ENCODE assay signal across 9 cellular contexts in the genomic region with DNA sequence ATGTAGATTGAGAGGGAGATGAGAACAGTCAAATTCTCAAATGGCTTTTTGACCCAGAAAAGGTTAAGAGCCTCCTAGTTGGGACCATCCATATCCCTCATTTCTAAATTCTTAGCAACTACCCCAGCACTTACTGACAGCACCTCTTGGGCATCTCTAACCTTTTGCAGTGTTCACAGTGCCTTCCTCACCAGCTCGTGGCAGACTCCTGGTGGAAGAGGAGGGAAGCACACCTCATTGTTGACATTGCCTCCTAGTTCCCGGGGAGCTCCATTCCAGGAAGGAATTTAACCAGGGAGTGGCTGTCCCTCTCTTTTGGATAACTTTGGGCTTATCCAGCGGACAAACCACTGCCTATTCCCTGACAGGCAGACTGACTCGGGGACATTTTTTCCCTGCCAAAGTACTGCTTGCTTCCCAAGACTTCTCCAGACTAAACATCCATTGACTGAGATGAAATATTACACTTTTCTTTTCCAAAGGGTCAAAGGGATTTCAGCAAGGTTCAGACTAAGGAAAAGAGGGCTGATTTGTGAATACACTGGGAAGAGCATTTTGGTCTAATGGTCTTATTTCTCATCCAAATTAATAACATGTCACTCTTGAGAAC. TPM values are rescaled to one million over a fixed set of nuclear protein-coding genes. Genes with fewer than 3 reads are reported as not detected.
DNase-seq lines count a peak whose midpoint lies in the region; ATAC-seq, FAIRE-seq and TF ChIP-seq lines count a peak whose summit lies in the region.
"Had no signal": no experiment of that assay in that cellular context is flagged by ENCODE, and none has a peak within 500 bp of the region (broad histone marks: within the 10 kb centered on the region; RNA-seq: fewer than 3 reads in every experiment).

No MANE protein-coding gene starts in this region.

- no TSS peak for BruUV-seq in K562 (replicated peaks; lab: Mats Ljungman, UMichigan)

- no peaks in the 10 kb centered on the region for H3K9me3 Mint-ChIP-seq in T-helper 2 cell treated with Interferon-gamma antibody and Interleukin-4, amounts not matched to agents 5 μg/mL and 100 μg/mL, for 36 hours
- H3K9me3 Mint-ChIP-seq in immature natural killer cell = no peaks in the 10 kb centered on the region

- CTCF ChIA-PET in K562 (lab: Yijun Ruan, JAX; ENCODE audit: low intra/inter-chr PET ratio) = interaction anchor here (1.0 to 5.4 kb wide), 6 partner anchors 82 to 261 kb away, joined by 3 to 58 read pairs (median 5); no protein-coding TSS in a partner anchor

- no peaks in the 10 kb centered on the region; a peak in 1 of 5 replicates for H3K4me1 ChIP-seq in K562 (replicated peaks in 1 of 2; ENCODE audit: control insufficient read depth in 2 of 2, insufficient read depth in 2 of 2, low read length in 2 of 2)

- in situ Hi-C loops in K562 (cut with MboI) = loop anchor here (10.0 kb wide), 2 partner anchors 192 to 258 kb away; no protein-coding TSS in a partner anchor

- H2AFZ ChIP-seq in K562 (ENCODE audit: low read depth, low read length) = peak overlapping the region; percentile 70

- no peaks in the 10 kb centered on the region for H3K27me3 ChIP-seq in K562 (ENCODE audit: control insufficient read depth in 2 of 2, insufficient read depth in 2 of 2, low read length in 2 of 2)

- no peak overlapping the region for H3K27ac Mint-ChIP-seq in T-helper 2 cell treated with Interferon-gamma antibody and Interleukin-4, amounts not matched to agents 5 μg/mL and 100 μg/mL, for 36 hours
- H3K27ac Mint-ChIP-seq in immature natural killer cell = no peak overlapping the region

- POLR2A ChIA-PET in K562 (lab: Yijun Ruan, JAX) = interaction anchor here (0.7 to 1.0 kb wide), 2 partner anchors 92 to 168 kb away, joined by 3 read pairs; no protein-coding TSS in a partner anchor

- H3K27ac ChIP-seq in K562 (ENCODE audit: extremely low read depth, low read depth, low read length) = no peak overlapping the region
- H3K27ac ChIP-seq: skin epidermis had no signal

- peak; percentile 59 to 63 for DNase-seq in AML-193 (lab: John Stamatoyannopoulos, UW)
- DNase-seq in GM19240 (ENCODE audit: insufficient read length, low spot score) = peak; percentile 38
- DNase-seq in NCI-H1105 treated with DMSO at 0.1 percent for 48 hours (lab: John Stamatoyannopoulos, UW) = peak; percentile 53
- DNase-seq in T-helper 2 cell treated with Interferon-gamma antibody and Interleukin-4, amounts not matched to agents 5 μg/mL and 100 μg/mL, for 36 hours (ENCODE audit: low spot score) = peak; percentile 21
- peak; percentile 47 to 68 (median 58) for DNase-seq in K562 (ENCODE audit: extremely low read depth in 1 of 4, low spot score in 3 of 4)
- DNase-seq in immature natural killer cell = peak; percentile 14 to 36 (median 32)
- peak; percentile 57 to 58 for DNase-seq in stimulated activated CD4-positive, alpha-beta T cell treated with anti-CD3 and anti-CD28 coated beads, Interleukin-2, amount 100 ng/mL, for 24 hours

- H3K4me3 Mint-ChIP-seq in T-helper 2 cell treated with Interferon-gamma antibody and Interleukin-4, amounts not matched to agents 5 μg/mL and 100 μg/mL, for 36 hours = no peak overlapping the region
- no peak overlapping the region for H3K4me3 Mint-ChIP-seq in immature natural killer cell

- intact Hi-C loops in K562 (cut with micrococcal nuclease) = loop anchor here (1.0 to 10.0 kb wide), 3 partner anchors 83 to 268 kb away; no protein-coding TSS in a partner anchor

- no peaks in the 10 kb centered on the region for H3K36me3 ChIP-seq in K562 (ENCODE audit: control insufficient read depth, insufficient read depth, low read length)

- peak; percentile 89 for FAIRE-seq in K562 (lab: Jason Lieb, UNC)

- peak; percentile 85 to 86 (median 86) for TF ChIP-seq CTCF in K562 (IDR thresholded peaks at IDR 0.05 in 2 of 3, conservative IDR thresholded peaks at IDR 0.05 in 1 of 3; ENCODE audit: insufficient read depth in 2 of 3, low read depth in 1 of 3, low read length in 3 of 3)

- TF ChIP-seq EP300 in K562 (IDR thresholded peaks at IDR 0.05; ENCODE audit: low read length) = no peak

- ATAC-seq in K562 = peak; percentile 87
- ATAC-seq in HG02759 (IDR thresholded peaks at IDR 0.05; ENCODE audit: unreplicated experiment) = no peak

- peaks cover 4% of the 10 kb centered on the region for H3K4me1 Mint-ChIP-seq in T-helper 2 cell treated with Interferon-gamma antibody and Interleukin-4, amounts not matched to agents 5 μg/mL and 100 μg/mL, for 36 hours (ENCODE audit: low read depth)
- no peaks in the 10 kb centered on the region for H3K4me1 Mint-ChIP-seq in immature natural killer cell

- no peaks in the 10 kb centered on the region for H3K27me3 Mint-ChIP-seq in T-helper 2 cell treated with Interferon-gamma antibody and Interleukin-4, amounts not matched to agents 5 μg/mL and 100 μg/mL, for 36 hours (ENCODE audit: low read depth)
- H3K27me3 Mint-ChIP-seq in immature natural killer cell (ENCODE audit: low read depth in 3 of 3) = peaks cover 0 to 7% (median 5%) of the 10 kb centered on the region in 3 donors

- no peak overlapping the region for H3K4me2 ChIP-seq in K562 (ENCODE audit: insufficient read depth, low read length)

- H3K79me2 ChIP-seq in K562 (ENCODE audit: control insufficient read depth, insufficient read depth, low read length) = no peaks in the 10 kb centered on the region

- peak; percentile 80 to 94 for TF ChIP-seq RAD21 in K562 (CRISPR knock-in tag; conservative IDR thresholded peaks at IDR 0.05 in 1 of 2, IDR thresholded peaks at IDR 0.05 in 1 of 2)

- WGBS in K562 (ENCODE audit: insufficient coverage, low coverage, missing lambda C conversion rate) = 0% methylated on average over 4 of the region's 4 CpGs

- no peaks in the 10 kb centered on the region for H3K9me3 ChIP-seq in K562 (replicated peaks; ENCODE audit: control insufficient read depth, insufficient read depth, low read depth, low read length)

- TF ChIP-seq POLR2A in K562 (conservative IDR thresholded peaks at IDR 0.05) = no peak

- H3K4me3 ChIP-seq in K562 = no peak overlapping the region
- H3K4me3 ChIP-seq: skin epidermis had no signal

- no peaks in the 10 kb centered on the region for H3K36me3 Mint-ChIP-seq in T-helper 2 cell treated with Interferon-gamma antibody and Interleukin-4, amounts not matched to agents 5 μg/mL and 100 μg/mL, for 36 hours (ENCODE audit: low read depth)
- no peaks in the 10 kb centered on the region for H3K36me3 Mint-ChIP-seq in immature natural killer cell

- H4K20me1 ChIP-seq in K562 (replicated peaks; ENCODE audit: control insufficient read depth, insufficient read depth, low read length) = no peaks in the 10 kb centered on the region

- H3K9ac ChIP-seq in K562 (ENCODE audit: insufficient read depth in 1 of 2, low read depth in 2 of 2, low read length in 2 of 2) = no peak overlapping the region

- H3K9me1 ChIP-seq in K562 (ENCODE audit: control insufficient read depth, insufficient read depth, low read length) = no peaks in the 10 kb centered on the region

TF ChIP-seq in K562, 482 proteins besides CTCF, POLR2A, EP300 and RAD21 (continues in another document):
- TF ChIP-seq FOXK1 (CRISPR knock-in tag; IDR thresholded peaks at IDR 0.05; ENCODE audit: borderline replicate concordance) = no peak
- TF ChIP-seq, protein P1, sequence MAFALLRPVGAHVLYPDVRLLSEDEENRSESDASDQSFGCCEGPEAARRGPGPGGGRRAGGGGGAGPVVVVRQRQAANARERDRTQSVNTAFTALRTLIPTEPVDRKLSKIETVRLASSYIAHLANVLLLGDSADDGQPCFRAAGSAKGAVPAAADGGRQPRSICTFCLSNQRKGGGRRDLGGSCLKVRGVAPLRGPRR (CRISPR knock-in tag; IDR thresholded peaks at IDR 0.05) = no peak
- TF ChIP-seq ZNF24 (IDR thresholded peaks at IDR 0.05) = no peak
- TF ChIP-seq ZNF239 (CRISPR knock-in tag; IDR thresholded peaks at IDR 0.05) = no peak
- no peak for TF ChIP-seq NFE2 (IDR thresholded peaks at IDR 0.05; ENCODE audit: low read depth)

RNA-seq across cellular contexts. Expression of gene OR6J1, which starts 9.0 kb away (rescaled TPM):
- total RNA-seq in K562 (2011; cell fraction: chromatin; rRNA removed; ENCODE audit: low replicate concordance) = 0.14 and 0.33 TPM in 2 replicates
- under 0.01 and 0.26 TPM in 2 replicates for total RNA-seq in K562 (2011; cell fraction: nucleolus; rRNA removed)
- total RNA-seq in K562 (2011; cell fraction: nucleoplasm; rRNA removed) = 0.66 and 0.69 TPM in 2 replicates
- total RNA-seq in K562 (2014; rRNA removed) (not detected in 2 replicates), K562 (2014; rRNA removed; fragmentation: Illumina TruSeq; extraction: Trizol) (0.03 TPM in 1 of 2 replicates, not detected in the other), K562 (2015; rRNA removed; fragmentation: Illumina TruSeq; extraction: Trizol) (not detected in 2 replicates), K562 (2021) (not detected in 2 replicates)
- polyA plus RNA-seq in K562 (2011; rRNA removed) (not detected in 2 replicates), K562 (2014; fragmentation: Illumina TruSeq; extraction: Trizol) (not detected in 2 replicates), K562 (2014; fragmentation: Nextera tagmentation; extraction: Ambion mirVana) (not detected), K562 (2014; rRNA removed) (0.08 TPM in 1 of 2 replicates, not detected in the other), immature natural killer cell (not detected)
- not detected in 2 replicates for polyA plus RNA-seq in K562 (2011; cell fraction: cytosol; rRNA removed)
- polyA plus RNA-seq in K562 (2011; cell fraction: nucleus; rRNA removed) = not detected in 2 replicates
- polyA plus RNA-seq in K562 (2012) = 0.03 TPM in 1 of 2 replicates, not detected in the other
- not detected in 2 replicates for polyA minus RNA-seq in K562 (2011; rRNA and poly(A)+ RNA removed)
- not detected in 2 replicates for polyA minus RNA-seq in K562 (2011; cell fraction: cytosol; rRNA and poly(A)+ RNA removed)
- not detected in 2 replicates for polyA minus RNA-seq in K562 (2011; cell fraction: nucleus; rRNA and poly(A)+ RNA removed)

RNA-seq across cellular contexts. Expression of gene ABHD4, which starts 55.0 kb away (rescaled TPM):
- total RNA-seq in K562 (2011; cell fraction: chromatin; rRNA removed; ENCODE audit: low replicate concordance) = 13.4 and 20.8 TPM in 2 replicates
- 16.6 and 18.5 TPM in 2 replicates for total RNA-seq in K562 (2011; cell fraction: nucleolus; rRNA removed)
- total RNA-seq in K562 (2011; cell fraction: nucleoplasm; rRNA removed) = 18.2 and 20.5 TPM in 2 replicates
- 4.2 and 4.4 TPM in 2 replicates for total RNA-seq in K562 (2014; rRNA removed)
- total RNA-seq in K562 (2014; rRNA removed; fragmentation: Illumina TruSeq; extraction: Trizol) = 3.9 and 4.3 TPM in 2 replicates
- 3.3 and 3.6 TPM in 2 replicates for total RNA-seq in K562 (2015; rRNA removed; fragmentation: Illumina TruSeq; extraction: Trizol)
- total RNA-seq in K562 (2021) = 8.5 and 9.5 TPM in 2 replicates
- polyA plus RNA-seq in K562 (2011; rRNA removed) = 12.0 TPM in 2 replicates
- 11.7 and 15.8 TPM in 2 replicates for polyA plus RNA-seq in K562 (2011; cell fraction: cytosol; rRNA removed)
- polyA plus RNA-seq in K562 (2011; cell fraction: nucleus; rRNA removed) = 11.2 and 13.5 TPM in 2 replicates
- 8.1 and 19.7 TPM in 2 replicates for polyA plus RNA-seq in K562 (2012)
- 9.8 and 10.0 TPM in 2 replicates for polyA plus RNA-seq in K562 (2014; fragmentation: Illumina TruSeq; extraction: Trizol)
- polyA plus RNA-seq in K562 (2014; fragmentation: Nextera tagmentation; extraction: Ambion mirVana) = 1 to 10 TPM; 7.2 to 9.1 TPM
- polyA plus RNA-seq in K562 (2014; rRNA removed) = 5.5 and 6.6 TPM in 2 replicates
- polyA minus RNA-seq in K562 (2011; rRNA and poly(A)+ RNA removed) = 7.3 and 10.4 TPM in 2 replicates
- polyA minus RNA-seq in K562 (2011; cell fraction: cytosol; rRNA and poly(A)+ RNA removed) = 4.4 and 6.1 TPM in 2 replicates
- 6.5 and 6.7 TPM in 2 replicates for polyA minus RNA-seq in K562 (2011; cell fraction: nucleus; rRNA and poly(A)+ RNA removed)
- 10 to 100 TPM; 16.2 to 37.5 (median 30.8) TPM for polyA plus RNA-seq in immature natural killer cell
